ENCODE assay signal across 16 cellular contexts in genomic region chr16:47947741-47948140, GRCh38.
DNase-seq lines count a peak whose midpoint lies in the region; ATAC-seq and TF ChIP-seq lines count a peak whose summit lies in the region.
"Had no signal": no experiment of that assay in that cellular context is flagged by ENCODE, and none has a peak within 500 bp of the region (broad histone marks: within the 10 kb centered on the region; RNA-seq: fewer than 3 reads in every experiment).

No MANE protein-coding gene starts in this region.

- H3K4me3 Mint-ChIP-seq in endodermal cell, result no peak overlapping the region
- no peak overlapping the region for H3K4me3 Mint-ChIP-seq in progenitor cell of endocrine pancreas (ENCODE audit: low read depth)
- H3K4me3 Mint-ChIP-seq: B cell; CD8-positive, alpha-beta T cell; HFFc6 had no signal

- peaks cover 11% of the 10 kb centered on the region for H3K4me1 Mint-ChIP-seq in endodermal cell
- no peaks in the 10 kb centered on the region for H3K4me1 Mint-ChIP-seq in progenitor cell of endocrine pancreas (ENCODE audit: low read depth)
- H3K4me1 Mint-ChIP-seq: B cell had no signal

- H3K9me3 Mint-ChIP-seq in endodermal cell (peaks cover 12% of the 10 kb centered on the region), progenitor cell of endocrine pancreas (ENCODE audit: low read depth) (peaks cover 3% of the 10 kb centered on the region)
- H3K9me3 Mint-ChIP-seq: CD8-positive, alpha-beta T cell had no signal

- TF ChIP-seq CTCF in endodermal cell (conservative IDR thresholded peaks at IDR 0.05) (no peak), progenitor cell of endocrine pancreas (IDR thresholded peaks at IDR 0.05; ENCODE audit: unreplicated experiment) (no peak)

- H3K4me3 ChIP-seq in endodermal cell (ENCODE audit: low read length), result no peak overlapping the region
- H3K4me3 ChIP-seq: BLaER1 treated with 17β-estradiol and CSF1 and Interleukin-3, amounts not matched to agents 10 nM and 100 nM had no signal

- no peak overlapping the region for H3K27ac ChIP-seq in endodermal cell (ENCODE audit: low read depth, low read length)
- H3K27ac ChIP-seq: BLaER1 treated with 17β-estradiol and CSF1 and Interleukin-3, amounts not matched to agents 10 nM and 100 nM; HL-60 had no signal

- no peaks in the 10 kb centered on the region for H3K36me3 Mint-ChIP-seq in endodermal cell (ENCODE audit: low read depth)
- no peaks in the 10 kb centered on the region for H3K36me3 Mint-ChIP-seq in progenitor cell of endocrine pancreas (ENCODE audit: insufficient read depth)
- H3K36me3 Mint-ChIP-seq: CD8-positive, alpha-beta T cell had no signal

- no peak for ATAC-seq in GM19351 (IDR thresholded peaks at IDR 0.05; ENCODE audit: unreplicated experiment)
- ATAC-seq: CD8-positive, alpha-beta T cell; HCT116 had no signal

- no peaks in the 10 kb centered on the region for H3K4me1 ChIP-seq in endodermal cell (ENCODE audit: control insufficient read depth, insufficient read depth, low read length)

- no peaks in the 10 kb centered on the region for H3K36me3 ChIP-seq in endodermal cell (ENCODE audit: control insufficient read depth, insufficient read depth, low read length)
- H3K36me3 ChIP-seq: BLaER1 treated with 17β-estradiol and CSF1 and Interleukin-3, amounts not matched to agents 10 nM and 100 nM had no signal

- no peak overlapping the region for H3K9ac ChIP-seq in endodermal cell (ENCODE audit: extremely low read depth, low read length, poor library complexity, severe bottlenecking)
- H3K9ac ChIP-seq: BLaER1 treated with 17β-estradiol and CSF1 and Interleukin-3, amounts not matched to agents 10 nM and 100 nM had no signal

- H3K9me3 ChIP-seq in endodermal cell (ENCODE audit: control insufficient read depth, low read length), result no peaks in the 10 kb centered on the region

- DNase-seq in NCI-H2227 (lab: John Stamatoyannopoulos, UW; ENCODE audit: unreplicated experiment) (peak; percentile 2), NCI-H2227 treated with DMSO at 0.1 percent for 48 hours (lab: John Stamatoyannopoulos, UW) (no peak), endodermal cell (peak; percentile 30), left kidney (ENCODE audit: low read depth, low spot score) (peak; percentile 51), progenitor cell of endocrine pancreas (ENCODE audit: low spot score, unreplicated experiment) (no peak), Kasumi-1 (lab: John Stamatoyannopoulos, UW) (no peak)
- DNase-seq: Calu3; CD8-positive, alpha-beta T cell; GOT3; H7; HFFc6 had no signal

- H3K27me3 Mint-ChIP-seq in endodermal cell (ENCODE audit: insufficient read depth) (peaks cover 4% of the 10 kb centered on the region), progenitor cell of endocrine pancreas (peaks cover 3% of the 10 kb centered on the region)

- no peaks in the 10 kb centered on the region for H3K27me3 ChIP-seq in endodermal cell (ENCODE audit: control insufficient read depth, insufficient read depth, low read length, poor library complexity, severe bottlenecking)
- H3K27me3 ChIP-seq: BLaER1 treated with 17β-estradiol and CSF1 and Interleukin-3, amounts not matched to agents 10 nM and 100 nM had no signal

- H3K27ac Mint-ChIP-seq in endodermal cell, result no peak overlapping the region
- no peak overlapping the region for H3K27ac Mint-ChIP-seq in progenitor cell of endocrine pancreas
- H3K27ac Mint-ChIP-seq: B cell; CD8-positive, alpha-beta T cell; HFFc6 had no signal

- 92 to 100% methylated on average over 2 to 3 of the region's 3 CpGs for WGBS in endodermal cell (ENCODE audit: insufficient coverage in 1 of 2, insufficient read length in 1 of 2), 2 experiments

Comparison
In these comparisons a context has a peak if more than half of its experiments do, and no peak if none do; other contexts are left out.
1. DNase-seq: peak in NCI-H2227 (single experiment), endodermal cell (single experiment) and left kidney (single experiment); none in NCI-H2227 treated with DMSO at 0.1 percent for 48 hours (single experiment), progenitor cell of endocrine pancreas (single experiment) and Kasumi-1 (0 of 2).